In genomic region chr17:58532555-58532951, GRCh38 we compare ENCODE assay signal across 9 cellular contexts. TPM values are rescaled to one million over a fixed set of nuclear protein-coding genes. Genes with fewer than 3 reads are reported as not detected.
DNase-seq lines count a peak whose midpoint lies in the region; ATAC-seq and TF ChIP-seq lines count a peak whose summit lies in the region.
"Had no signal": no experiment of that assay in that cellular context is flagged by ENCODE, and none has a peak within 500 bp of the region (broad histone marks: within the 10 kb centered on the region; RNA-seq: fewer than 3 reads in every experiment).

No MANE protein-coding gene starts in this region.

- no peaks in the 10 kb centered on the region for H3K36me3 Mint-ChIP-seq in naive B cell
- no peaks in the 10 kb centered on the region for H3K36me3 Mint-ChIP-seq in stimulated activated memory B cell treated with anti-CD40 and anti-IgM and Interleukin-4, amounts not matched to agents 10 μg/mL and 1 μg/mL and 100 μg/mL, for 72 hours

- H3K27ac ChIP-seq in AG04450 (ENCODE audit: low read depth, low read length) (no peak overlapping the region), ectodermal cell (ENCODE audit: insufficient read depth, low read depth, low read length, poor library complexity, severe bottlenecking) (no peak overlapping the region)

- WGBS in ectodermal cell, 2 experiments, result 70 to 77% methylated on average over 3 of the region's 3 CpGs

- H3K9me3 ChIP-seq in AG04450 (ENCODE audit: control insufficient read depth, insufficient read depth, low read length) (no peaks in the 10 kb centered on the region), MG63 (no peaks in the 10 kb centered on the region), ectodermal cell (ENCODE audit: control insufficient read depth, low read length) (no peaks in the 10 kb centered on the region)

- DNase-seq in AG04450 (ENCODE audit: low read depth, low spot score) (no peak), MG63 (no peak), naive B cell (no peak), HuH-7 (ENCODE audit: low spot score) (no peak), DMS153 treated with DMSO at 0.1 percent for 48 hours (lab: John Stamatoyannopoulos, UW; ENCODE audit: unreplicated experiment) (no peak)
- no peak for DNase-seq in stimulated activated naive CD8-positive, alpha-beta T cell treated with anti-CD3 and anti-CD28 coated beads, Interleukin-15, amount 100 ng/mL, for 72 hours
- DNase-seq: T1000 had no signal

- H3K27me3 Mint-ChIP-seq in naive B cell, result peaks cover 20 to 58% (median 51%) of the 10 kb centered on the region in 3 donors
- peaks cover 15% of the 10 kb centered on the region for H3K27me3 Mint-ChIP-seq in stimulated activated memory B cell treated with anti-CD40 and anti-IgM and Interleukin-4, amounts not matched to agents 10 μg/mL and 1 μg/mL and 100 μg/mL, for 72 hours
- peaks cover 76% of the 10 kb centered on the region for H3K27me3 Mint-ChIP-seq in stimulated activated naive CD8-positive, alpha-beta T cell treated with anti-CD3 and anti-CD28 coated beads, Interleukin-15, amount 100 ng/mL, for 72 hours

- H3K27ac Mint-ChIP-seq in naive B cell, result no peak overlapping the region
- no peak overlapping the region for H3K27ac Mint-ChIP-seq in stimulated activated memory B cell treated with anti-CD40 and anti-IgM and Interleukin-4, amounts not matched to agents 10 μg/mL and 1 μg/mL and 100 μg/mL, for 72 hours
- H3K27ac Mint-ChIP-seq in stimulated activated naive CD8-positive, alpha-beta T cell treated with anti-CD3 and anti-CD28 coated beads, Interleukin-15, amount 100 ng/mL, for 72 hours, result no peak overlapping the region

- peak overlapping the region in 7 of 8 donors; percentile 23 to 85 (median 72) for H3K4me3 Mint-ChIP-seq in naive B cell
- no peak overlapping the region for H3K4me3 Mint-ChIP-seq in stimulated activated memory B cell treated with anti-CD40 and anti-IgM and Interleukin-4, amounts not matched to agents 10 μg/mL and 1 μg/mL and 100 μg/mL, for 72 hours
- no peak overlapping the region for H3K4me3 Mint-ChIP-seq in stimulated activated naive CD8-positive, alpha-beta T cell treated with anti-CD3 and anti-CD28 coated beads, Interleukin-15, amount 100 ng/mL, for 72 hours

- H3K9me3 Mint-ChIP-seq in naive B cell, result no peaks in the 10 kb centered on the region
- no peaks in the 10 kb centered on the region for H3K9me3 Mint-ChIP-seq in stimulated activated memory B cell treated with anti-CD40 and anti-IgM and Interleukin-4, amounts not matched to agents 10 μg/mL and 1 μg/mL and 100 μg/mL, for 72 hours
- no peaks in the 10 kb centered on the region for H3K9me3 Mint-ChIP-seq in stimulated activated naive CD8-positive, alpha-beta T cell treated with anti-CD3 and anti-CD28 coated beads, Interleukin-15, amount 100 ng/mL, for 72 hours

- peaks cover 33% of the 10 kb centered on the region for H3K4me1 ChIP-seq in ectodermal cell (ENCODE audit: control insufficient read depth, insufficient read depth, low read length)

- peaks cover 24% of the 10 kb centered on the region for H3K27me3 ChIP-seq in AG04450 (ENCODE audit: control insufficient read depth, insufficient read depth, low read length)
- peaks cover 4% of the 10 kb centered on the region; the same call in 1 of the 2 replicates for H3K27me3 ChIP-seq in MG63
- peaks cover 22% of the 10 kb centered on the region for H3K27me3 ChIP-seq in ectodermal cell (ENCODE audit: control insufficient read depth, insufficient read depth, low read length, poor library complexity, severe bottlenecking)

- H3K36me3 ChIP-seq in MG63 (no peaks in the 10 kb centered on the region), ectodermal cell (ENCODE audit: control insufficient read depth, insufficient read depth, low read length) (no peaks in the 10 kb centered on the region)

- CTCF ChIA-PET in AG04450 (lab: Charles Lee), result interaction anchor here (2.3 kb wide), 1 partner anchor 14 kb away, joined by 14 read pairs; no protein-coding TSS in a partner anchor

- no peak for TF ChIP-seq CTCF in AG04450 (IDR thresholded peaks at IDR 0.05; ENCODE audit: low read depth, low read length)

- H3K4me1 Mint-ChIP-seq in naive B cell, result peaks cover 0 to 11% (median 9%) of the 10 kb centered on the region in 3 donors
- H3K4me1 Mint-ChIP-seq in stimulated activated memory B cell treated with anti-CD40 and anti-IgM and Interleukin-4, amounts not matched to agents 10 μg/mL and 1 μg/mL and 100 μg/mL, for 72 hours, result peaks cover 9% of the 10 kb centered on the region
- peaks cover 5% of the 10 kb centered on the region for H3K4me1 Mint-ChIP-seq in stimulated activated naive CD8-positive, alpha-beta T cell treated with anti-CD3 and anti-CD28 coated beads, Interleukin-15, amount 100 ng/mL, for 72 hours

- no peak for ATAC-seq in naive B cell (ENCODE audit: low read depth in 2 of 2)
- ATAC-seq in stimulated activated memory B cell treated with anti-CD40 and anti-IgM and Interleukin-4, amounts not matched to agents 10 μg/mL and 1 μg/mL and 100 μg/mL, for 72 hours, result no peak
- ATAC-seq in stimulated activated naive CD8-positive, alpha-beta T cell treated with anti-CD3 and anti-CD28 coated beads, Interleukin-15, amount 100 ng/mL, for 72 hours, result no peak

- H3K4me3 ChIP-seq in AG04450 (ENCODE audit: low read depth, low read length) (peak overlapping the region; percentile 57; the same call in 1 of the 2 replicates), MG63 (peak overlapping the region; percentile 39; the same call in 1 of the 2 replicates), ectodermal cell (ENCODE audit: insufficient read depth, low read depth, low read length) (peak overlapping the region; percentile 55)

- POLR2A ChIA-PET in AG04450 (lab: Yijun Ruan, JAX), result interaction anchor here (1.7 kb wide), 1 partner anchor 9 kb away, joined by 5 read pairs; no protein-coding TSS in a partner anchor

RNA-seq across cellular contexts. Expression of gene MTMR4, which starts 18.1 kb away (rescaled TPM):
- polyA plus RNA-seq in AG04450 (2011; rRNA removed) (28.3 and 33.5 TPM in 2 replicates), naive B cell (ENCODE audit: low read depth in 6 of 6) (10 to 100 TPM; 12.9 to 35.7 (median 30.4) TPM)
- polyA minus RNA-seq in AG04450 (2011; rRNA and poly(A)+ RNA removed), result 128 and 174 TPM in 2 replicates
- total RNA-seq in MG63 (2014; rRNA removed; shearing (Covaris generic); ENCODE audit: low replicate concordance), result 17.6 and 26.4 TPM in 2 replicates
- 30.2 TPM for polyA plus RNA-seq in ectodermal cell (2013, experiment 1 of 4)
- polyA plus RNA-seq in ectodermal cell (2013, experiment 2 of 4), result 31.9 TPM
- 24.6 TPM for polyA plus RNA-seq in ectodermal cell (2013, experiment 3 of 4)
- polyA plus RNA-seq in ectodermal cell (2013, experiment 4 of 4), result 26.9 TPM

RNA-seq across cellular contexts. Expression of gene HSF5, which starts 44.3 kb away (rescaled TPM):
- not detected in 2 replicates for polyA plus RNA-seq in AG04450 (2011; rRNA removed)
- polyA minus RNA-seq in AG04450 (2011; rRNA and poly(A)+ RNA removed), result not detected in 2 replicates
- total RNA-seq in MG63 (2014; rRNA removed; shearing (Covaris generic); ENCODE audit: low replicate concordance), result not detected in 2 replicates
- polyA plus RNA-seq in ectodermal cell (2013, experiment 1 of 4), result not detected
- not detected for polyA plus RNA-seq in ectodermal cell (2013, experiment 2 of 4)
- polyA plus RNA-seq in ectodermal cell (2013, experiment 3 of 4), result not detected
- not detected for polyA plus RNA-seq in ectodermal cell (2013, experiment 4 of 4)
- 1 to 10 TPM; 1.3 to 4.6 (median 3.1) TPM for polyA plus RNA-seq in naive B cell (ENCODE audit: low read depth in 6 of 6)

Comparison
In these comparisons a context has a peak if more than half of its experiments do, and no peak if none do; other contexts are left out.
1. H3K4me3 Mint-ChIP-seq: peak in naive B cell (7 of 8); none in stimulated activated memory B cell treated with anti-CD40 and anti-IgM and Interleukin-4, amounts not matched to agents 10 μg/mL and 1 μg/mL and 100 μg/mL, for 72 hours (single experiment) and stimulated activated naive CD8-positive, alpha-beta T cell treated with anti-CD3 and anti-CD28 coated beads, Interleukin-15, amount 100 ng/mL, for 72 hours (0 of 2).
2. Peak in every context shown above with its lines, with median percentiles within 50 percentile points of each other: H3K4me3 ChIP-seq.